In genomic region chr22:38207898-38208432, GRCh38 we compare ENCODE assay signal across 19 cellular contexts.
"Had no signal": no experiment of that assay in that cellular context is flagged by ENCODE, and none has a peak within 500 bp of the region (broad histone marks: within the 10 kb centered on the region; RNA-seq: fewer than 3 reads in every experiment).

No MANE protein-coding gene starts in this region.

- H3K9me3 ChIP-seq: heart right ventricle had no signal

- ATAC-seq: activated naive CD8-positive, alpha-beta T cell treated with anti-CD3 and anti-CD28 coated beads, Interleukin-2, amount 50 U/mL, for 24 hours; esophagus mucosa; heart right ventricle; left ventricle myocardium superior; naive thymus-derived CD4-positive, alpha-beta T cell had no signal

- H3K27me3 ChIP-seq: brain microvascular endothelial cell, heart right ventricle had no signal

- H3K9me3 Mint-ChIP-seq: activated naive CD4-positive, alpha-beta T cell treated with anti-CD3 and anti-CD28 coated beads, Interleukin-2, amount 10 ng/mL, durations not matched to agents 7 days and 5 days; activated naive CD8-positive, alpha-beta T cell treated with anti-CD3 and anti-CD28 coated beads, Interleukin-2, amount 50 U/mL, for 24 hours had no signal

- H3K27ac Mint-ChIP-seq: activated naive CD4-positive, alpha-beta T cell treated with anti-CD3 and anti-CD28 coated beads, Interleukin-2, amount 10 ng/mL, durations not matched to agents 7 days and 5 days; activated naive CD8-positive, alpha-beta T cell treated with anti-CD3 and anti-CD28 coated beads, Interleukin-2, amount 50 U/mL, for 24 hours had no signal

- H3K4me3 Mint-ChIP-seq: activated naive CD4-positive, alpha-beta T cell treated with anti-CD3 and anti-CD28 coated beads, Interleukin-2, amount 10 ng/mL, durations not matched to agents 7 days and 5 days; activated naive CD8-positive, alpha-beta T cell treated with anti-CD3 and anti-CD28 coated beads, Interleukin-2, amount 50 U/mL, for 24 hours had no signal

- H3K27me3 Mint-ChIP-seq: naive thymus-derived CD4-positive, alpha-beta T cell had no signal

- H3K4me3 ChIP-seq: heart right ventricle had no signal

- DNase-seq: activated CD4-positive, alpha-beta T cell treated with anti-CD3 and anti-CD28 coated beads, Interleukin-2, amount 50 U/mL, for 48 hours; activated effector memory CD4-positive, alpha-beta T cell treated with Interleukin-2 at 50 U/mL for 16 hours; activated naive CD4-positive, alpha-beta T cell treated with anti-CD3 and anti-CD28 coated beads, Interleukin-2, amount 10 ng/mL, durations not matched to agents 7 days and 5 days; activated naive CD8-positive, alpha-beta T cell treated with anti-CD3 and anti-CD28 coated beads, Interleukin-2, amount 50 U/mL, for 24 hours; aorta; brain microvascular endothelial cell; central memory CD4-positive, alpha-beta T cell; heart right ventricle; left ventricle myocardium superior; naive thymus-derived CD4-positive, alpha-beta T cell; nucleus accumbens; retina; stimulated activated naive CD4-positive, alpha-beta T cell treated with Interleukin-2 at 50 U/mL for 16 hours; substantia nigra; SW 1271 had no signal

- FAIRE-seq: colon, endometrium, TTC549 had no signal

- H3K27ac ChIP-seq: brain microvascular endothelial cell, heart right ventricle had no signal
